20 cellular contexts compared by ENCODE assay signal in genomic region chr12:68785358-68785757, GRCh38. TPM values are rescaled to one million over a fixed set of nuclear protein-coding genes. Genes with fewer than 3 reads are reported as not detected.
DNase-seq lines count a peak whose midpoint lies in the region; ATAC-seq and TF ChIP-seq lines count a peak whose summit lies in the region.
"Had no signal": no experiment of that assay in that cellular context is flagged by ENCODE, and none has a peak within 500 bp of the region (broad histone marks: within the 10 kb centered on the region; RNA-seq: fewer than 3 reads in every experiment).

No MANE protein-coding gene starts in this region.

- H3K4me3 Mint-ChIP-seq in activated CD4-positive, alpha-beta T cell treated with anti-CD3 and anti-CD28 coated beads for 36 hours, result no peak overlapping the region
- H3K4me3 Mint-ChIP-seq: activated naive CD4-positive, alpha-beta T cell treated with anti-CD3 and anti-CD28 coated beads, Interleukin-2, amount 10 ng/mL, durations not matched to agents 7 days and 5 days; natural killer cell had no signal

- no peak overlapping the region; the same call in 1 of the 2 replicates for H3K9ac ChIP-seq in OCI-LY1 (ENCODE audit: low read length)

- H2AFZ ChIP-seq in OCI-LY1 (ENCODE audit: low read length), result no peak overlapping the region

- H3K4me1 Mint-ChIP-seq in activated CD4-positive, alpha-beta T cell treated with anti-CD3 and anti-CD28 coated beads for 36 hours, result no peaks in the 10 kb centered on the region
- H3K4me1 Mint-ChIP-seq: natural killer cell had no signal

- no peaks in the 10 kb centered on the region for H3K9me3 Mint-ChIP-seq in activated CD4-positive, alpha-beta T cell treated with anti-CD3 and anti-CD28 coated beads for 36 hours (ENCODE audit: low read depth)
- H3K9me3 Mint-ChIP-seq: activated naive CD4-positive, alpha-beta T cell treated with anti-CD3 and anti-CD28 coated beads, Interleukin-2, amount 10 ng/mL, durations not matched to agents 7 days and 5 days; natural killer cell had no signal

- ATAC-seq in lung (ENCODE audit: insufficient read depth, low FRiP score) (peak; percentile 42), HG03342 (IDR thresholded peaks at IDR 0.05; ENCODE audit: unreplicated experiment) (no peak)
- no peak for ATAC-seq in activated CD4-positive, alpha-beta T cell treated with anti-CD3 and anti-CD28 coated beads for 36 hours
- ATAC-seq: body of pancreas, natural killer cell had no signal

- no peak overlapping the region for H3K27ac Mint-ChIP-seq in activated CD4-positive, alpha-beta T cell treated with anti-CD3 and anti-CD28 coated beads for 36 hours
- H3K27ac Mint-ChIP-seq: activated naive CD4-positive, alpha-beta T cell treated with anti-CD3 and anti-CD28 coated beads, Interleukin-2, amount 10 ng/mL, durations not matched to agents 7 days and 5 days; natural killer cell had no signal

- no peaks in the 10 kb centered on the region for H3K36me3 Mint-ChIP-seq in activated CD4-positive, alpha-beta T cell treated with anti-CD3 and anti-CD28 coated beads for 36 hours (ENCODE audit: low read depth)
- H3K36me3 Mint-ChIP-seq: natural killer cell had no signal

- H3K4me1 ChIP-seq in OCI-LY1 (ENCODE audit: insufficient read depth, low read length, severe bottlenecking) (peaks cover 73% of the 10 kb centered on the region), lung (ENCODE audit: control insufficient read depth in 2 of 2, insufficient read depth in 2 of 2, low read length in 2 of 2) (no peaks in the 10 kb centered on the region)

- H3K4me3 ChIP-seq in OCI-LY1 (ENCODE audit: low read depth, low read length, poor library complexity, severe bottlenecking), result no peak overlapping the region
- H3K4me3 ChIP-seq in lung, result no peak overlapping the region
- H3K4me3 ChIP-seq: body of pancreas, left ventricle myocardium inferior, SK-N-MC had no signal

- H3F3A ChIP-seq in OCI-LY1 (ENCODE audit: insufficient read depth, low read length), result no peaks in the 10 kb centered on the region; the same call in 1 of the 2 replicates

- no peaks in the 10 kb centered on the region for H3K27me3 Mint-ChIP-seq in activated CD4-positive, alpha-beta T cell treated with anti-CD3 and anti-CD28 coated beads for 36 hours
- H3K27me3 Mint-ChIP-seq: activated naive CD4-positive, alpha-beta T cell treated with anti-CD3 and anti-CD28 coated beads, Interleukin-2, amount 10 ng/mL, durations not matched to agents 7 days and 5 days had no signal

- POLR2A ChIA-PET in activated CD4-positive, alpha-beta T cell treated with anti-CD3 and anti-CD28 coated beads for 36 hours (lab: Charles Lee), result no interaction called here

- CTCF ChIA-PET in activated CD4-positive, alpha-beta T cell treated with anti-CD3 and anti-CD28 coated beads for 36 hours (lab: Charles Lee), result no interaction called here

- peak; percentile 72 for DNase-seq in CD1c-positive myeloid dendritic cell (ENCODE audit: extremely low spot score)
- DNase-seq in epithelial cell of prostate (ENCODE audit: low read depth, low spot score), result no peak
- no peak for DNase-seq in lung (ENCODE audit: low spot score)
- no peak for DNase-seq in activated CD4-positive, alpha-beta T cell treated with anti-CD3 and anti-CD28 coated beads for 36 hours
- DNase-seq in activated naive CD4-positive, alpha-beta T cell (lab: John Stamatoyannopoulos, UW), result no peak
- no peak for DNase-seq in stimulated activated CD4-positive, alpha-beta T cell treated with anti-CD3 and anti-CD28 coated beads, Interleukin-4, amount 100 ng/mL, for 24 hours
- DNase-seq: activated CD4-positive, alpha-beta T cell treated with anti-CD3 and anti-CD28 coated beads for 4 hours; activated naive CD4-positive, alpha-beta T cell treated with anti-CD3 and anti-CD28 coated beads, Interleukin-2, amount 10 ng/mL, durations not matched to agents 7 days and 5 days; body of pancreas; Calu3; foreskin melanocyte; left ventricle myocardium inferior; natural killer cell; NCI-H187 treated with DMSO at 0.1 percent for 48 hours; NCI-H510A; OCI-M1; T1000 had no signal

- H3K27ac ChIP-seq in OCI-LY1 (ENCODE audit: low read depth, low read length, poor library complexity, severe bottlenecking) (peak overlapping the region; percentile 95), epithelial cell of prostate (peak overlapping the region; percentile 95), lung (ENCODE audit: low read depth in 1 of 2, low read length in 1 of 2) (peak overlapping the region in 1 of 2 donors; percentile 45)
- H3K27ac ChIP-seq: left ventricle myocardium inferior, SK-N-MC had no signal

- H3K36me3 ChIP-seq in OCI-LY1 (ENCODE audit: insufficient read depth, low read length), result no peaks in the 10 kb centered on the region
- H3K36me3 ChIP-seq in lung (ENCODE audit: control insufficient read depth in 2 of 2, insufficient read depth in 2 of 2, low read length in 2 of 2), result no peaks in the 10 kb centered on the region
- H3K36me3 ChIP-seq: left ventricle myocardium inferior had no signal

- H3K9me2 ChIP-seq in OCI-LY1 (ENCODE audit: low read depth, low read length), result no peaks in the 10 kb centered on the region

- intact Hi-C loops in activated CD4-positive, alpha-beta T cell treated with anti-CD3 and anti-CD28 coated beads for 36 hours (cut with DNase I, micrococcal nuclease), result no loop called here

- H4K20me1 ChIP-seq in OCI-LY1 (ENCODE audit: insufficient read depth, low read length), result no peaks in the 10 kb centered on the region

- H3K27me3 ChIP-seq in OCI-LY1 (ENCODE audit: insufficient read depth, low read length) (no peaks in the 10 kb centered on the region), lung (ENCODE audit: control insufficient read depth, insufficient read depth) (no peaks in the 10 kb centered on the region)
- H3K27me3 ChIP-seq: body of pancreas had no signal

- H3K79me2 ChIP-seq in OCI-LY1 (ENCODE audit: insufficient read depth, low read length), result no peaks in the 10 kb centered on the region

- no peaks in the 10 kb centered on the region for H3K9me3 ChIP-seq in OCI-LY1 (ENCODE audit: low read length)
- H3K9me3 ChIP-seq in lung (ENCODE audit: control insufficient read depth in 2 of 2, insufficient read depth in 1 of 2, low read length in 1 of 2), result no peaks in the 10 kb centered on the region
- H3K9me3 ChIP-seq: body of pancreas, left ventricle myocardium inferior had no signal

- no peak overlapping the region for H3K4me2 ChIP-seq in OCI-LY1 (ENCODE audit: low read length)

- 24 to 58% methylated on average over 2 of the region's 2 CpGs for WGBS in lung, 2 donors

- TF ChIP-seq CTCF in OCI-LY1 (IDR thresholded peaks at IDR 0.05; ENCODE audit: low read length), result no peak
- no peak for TF ChIP-seq CTCF in lung (IDR thresholded peaks at IDR 0.05; ENCODE audit: control extremely low read depth, extremely low read depth)

RNA-seq across cellular contexts. Expression of gene MDM2, which starts 22.6 kb away (rescaled TPM):
- 100 to 1,000 TPM; 102 to 114 TPM for total RNA-seq in lung
- 100 to 1,000 TPM in 1 of 2 donors, 10 to 100 TPM in 1; 24.9 to 155 TPM for polyA plus RNA-seq in lung
- 100 to 1,000 TPM; 114 to 119 TPM for total RNA-seq in activated CD4-positive, alpha-beta T cell treated with anti-CD3 and anti-CD28 coated beads for 36 hours

RNA-seq across cellular contexts. Expression of gene SLC35E3, which starts 39.4 kb away (rescaled TPM):
- total RNA-seq in lung, result 10 to 100 TPM in 1 of 2 donors, 1 to 10 TPM in 1; 9.0 to 14.4 TPM
- polyA plus RNA-seq in lung, result 1 to 10 TPM; 4.0 to 9.0 TPM
- total RNA-seq in activated CD4-positive, alpha-beta T cell treated with anti-CD3 and anti-CD28 coated beads for 36 hours, result 1 to 10 TPM; 3.5 to 5.1 TPM
